21 cellular contexts compared by ENCODE assay signal in genomic region chr7:143272871-143273270, GRCh38. TPM values are rescaled to one million over a fixed set of nuclear protein-coding genes. Genes with fewer than 3 reads are reported as not detected.
DNase-seq lines count a peak whose midpoint lies in the region; ATAC-seq, FAIRE-seq and TF ChIP-seq lines count a peak whose summit lies in the region.
"Had no signal": no experiment of that assay in that cellular context is flagged by ENCODE, and none has a peak within 500 bp of the region (broad histone marks: within the 10 kb centered on the region; RNA-seq: fewer than 3 reads in every experiment).

No MANE protein-coding gene starts in this region.

- TF ChIP-seq RAD21 in K562 (CRISPR knock-in tag; conservative IDR thresholded peaks at IDR 0.05 in 1 of 2, IDR thresholded peaks at IDR 0.05 in 1 of 2): no peak

- TF ChIP-seq POLR2A in K562 (conservative IDR thresholded peaks at IDR 0.05): no peak

- H2BK5ac ChIP-seq in trophoblast cell (ENCODE audit: low read depth, low read length, poor library complexity): no peak overlapping the region

- intact Hi-C loops in activated naive CD4-positive, alpha-beta T cell treated with anti-CD3 and anti-CD28 coated beads for 36 hours (cut with micrococcal nuclease): no loop called here
- intact Hi-C loops in CD8-positive, alpha-beta T cell (cut with DNase I, micrococcal nuclease): no loop called here
- intact Hi-C loops in K562 (cut with micrococcal nuclease): no loop called here
- intact Hi-C loops in natural killer cell (cut with micrococcal nuclease): no loop called here

- CTCF ChIA-PET in activated naive CD4-positive, alpha-beta T cell treated with anti-CD3 and anti-CD28 coated beads for 36 hours (lab: Charles Lee): interaction anchor here (2.1 kb wide), 1 partner anchor 32 kb away, joined by 6 read pairs; no protein-coding TSS in a partner anchor
- CTCF ChIA-PET in CD8-positive, alpha-beta T cell (lab: Charles Lee): interaction anchor here (0.9 to 2.8 kb wide), 6 partner anchors 10 to 32 kb away, joined by 3 to 9 read pairs (median 4); partner anchors contain the start of gene GSTK1
- CTCF ChIA-PET in HEK293 (lab: Yijun Ruan, JAX): interaction anchor here (0.9 kb wide), 2 partner anchors 26 to 32 kb away, joined by 4 read pairs; no protein-coding TSS in a partner anchor
- CTCF ChIA-PET in K562 (lab: Yijun Ruan, JAX; ENCODE audit: low intra/inter-chr PET ratio): no interaction called here

- TF ChIP-seq EP300 in K562 (IDR thresholded peaks at IDR 0.05; ENCODE audit: low read length): no peak

- H3K27me3 Mint-ChIP-seq in activated naive CD4-positive, alpha-beta T cell treated with anti-CD3 and anti-CD28 coated beads for 36 hours (ENCODE audit: low read depth): no peaks in the 10 kb centered on the region
- no peaks in the 10 kb centered on the region for H3K27me3 Mint-ChIP-seq in CD8-positive, alpha-beta T cell (ENCODE audit: low read depth)
- H3K27me3 Mint-ChIP-seq in natural killer cell (ENCODE audit: low read depth in 2 of 2): no peaks in the 10 kb centered on the region
- H3K27me3 Mint-ChIP-seq: CD4-positive, alpha-beta memory T cell had no signal

- H3K4me3 ChIP-seq in CD8-positive, alpha-beta T cell (ENCODE audit: low read depth, low read length): no peak overlapping the region
- H3K4me3 ChIP-seq in HEK293 (ENCODE audit: low read depth, low read length): no peak overlapping the region
- no peak overlapping the region for H3K4me3 ChIP-seq in K562
- no peak overlapping the region for H3K4me3 ChIP-seq in trophoblast cell (ENCODE audit: low read depth, low read length)
- H3K4me3 ChIP-seq: HAP-1 had no signal

- H3K27ac ChIP-seq in CD8-positive, alpha-beta T cell (ENCODE audit: low read depth, low read length): no peak overlapping the region
- H3K27ac ChIP-seq in HEK293 (ENCODE audit: extremely low read depth, low read depth, low read length) (no peak overlapping the region), K562 (ENCODE audit: extremely low read depth, low read depth, low read length) (no peak overlapping the region), trophoblast cell (ENCODE audit: low read depth, low read length) (no peak overlapping the region)

- H3K36me3 ChIP-seq in CD8-positive, alpha-beta T cell (ENCODE audit: insufficient read depth, low read length): peaks cover 12% of the 10 kb centered on the region
- H3K36me3 ChIP-seq in HEK293 (ENCODE audit: control insufficient read depth in 2 of 2, insufficient read depth in 1 of 2, low read length in 2 of 2): peaks cover 0 to 24% of the 10 kb centered on the region in 2 experiments; a peak in 1 of 3 replicates
- peaks cover 23% of the 10 kb centered on the region; the same call in 2 of the 3 replicates for H3K36me3 ChIP-seq in K562 (ENCODE audit: control insufficient read depth, insufficient read depth, low read length)
- peaks cover 18% of the 10 kb centered on the region in 2 experiments for H3K36me3 ChIP-seq in trophoblast cell (ENCODE audit: control insufficient read depth in 1 of 2, insufficient read depth in 2 of 2, low read length in 2 of 2)

- peak overlapping the region; percentile 50 for H3K27ac Mint-ChIP-seq in activated naive CD4-positive, alpha-beta T cell treated with anti-CD3 and anti-CD28 coated beads for 36 hours
- H3K27ac Mint-ChIP-seq in CD8-positive, alpha-beta T cell: peak overlapping the region; percentile 32
- H3K27ac Mint-ChIP-seq in natural killer cell: no peak overlapping the region

- H3K23ac ChIP-seq in trophoblast cell (ENCODE audit: low read length): no peak overlapping the region

- no peaks in the 10 kb centered on the region for H3K79me1 ChIP-seq in trophoblast cell (ENCODE audit: low read length)

- H3K79me2 ChIP-seq in K562 (ENCODE audit: control insufficient read depth, insufficient read depth, low read length) (no peaks in the 10 kb centered on the region), trophoblast cell (ENCODE audit: control insufficient read depth, insufficient read depth, low read length, poor library complexity) (no peaks in the 10 kb centered on the region)

- H3K4me3 Mint-ChIP-seq in activated naive CD4-positive, alpha-beta T cell treated with anti-CD3 and anti-CD28 coated beads for 36 hours: no peak overlapping the region
- no peak overlapping the region for H3K4me3 Mint-ChIP-seq in CD8-positive, alpha-beta T cell
- H3K4me3 Mint-ChIP-seq in natural killer cell: no peak overlapping the region
- H3K4me3 Mint-ChIP-seq: CD4-positive, alpha-beta memory T cell had no signal

- no peak overlapping the region for H3K9ac ChIP-seq in K562 (ENCODE audit: insufficient read depth in 1 of 2, low read depth in 2 of 2, low read length in 2 of 2)
- H3K9ac ChIP-seq in trophoblast cell (ENCODE audit: low read length): no peak overlapping the region

- POLR2A ChIA-PET in CD8-positive, alpha-beta T cell (lab: Charles Lee): interaction anchor here (1.2 to 2.4 kb wide), 5 partner anchors 9 to 107 kb away, joined by 3 to 9 read pairs (median 5); partner anchors contain the start of genes CASP2 and GSTK1
- POLR2A ChIA-PET in HEK293 (lab: Yijun Ruan, JAX): interaction anchor here (1.3 to 1.5 kb wide), 2 partner anchors 10 to 15 kb away, joined by 3 to 5 read pairs; partner anchors contain the start of genes CASP2 and GSTK1
- POLR2A ChIA-PET in K562 (lab: Yijun Ruan, JAX): interaction anchor here (0.7 to 1.3 kb wide), 3 partner anchors 8 to 115 kb away, joined by 3 to 9 read pairs (median 4); partner anchors contain the start of gene GSTK1

- TF ChIP-seq CTCF in CD8-positive, alpha-beta T cell (IDR thresholded peaks at IDR 0.05): no peak
- TF ChIP-seq CTCF in HEK293 (tag by site-specific recombination; IDR thresholded peaks at IDR 0.05) (no peak), K562 (IDR thresholded peaks at IDR 0.05 in 2 of 3, conservative IDR thresholded peaks at IDR 0.05 in 1 of 3; ENCODE audit: insufficient read depth in 2 of 3, low read depth in 1 of 3, low read length in 3 of 3) (no peak), natural killer cell (IDR thresholded peaks at IDR 0.05) (no peak)

- no peak overlapping the region for H3K4ac ChIP-seq in trophoblast cell (ENCODE audit: low read depth, low read length)

- no peaks in the 10 kb centered on the region for H3K9me1 ChIP-seq in K562 (ENCODE audit: control insufficient read depth, insufficient read depth, low read length)

- no peak overlapping the region for H3K18ac ChIP-seq in trophoblast cell (ENCODE audit: low read length)

- H4K20me1 ChIP-seq in K562 (replicated peaks; ENCODE audit: control insufficient read depth, insufficient read depth, low read length): 0 out of 2 replicates have a peak, but pooled peaks cover 4% of the 10 kb centered on the region

- BruUV-seq in K562 (replicated peaks; lab: Mats Ljungman, UMichigan): no TSS peak

- H3K9me3 Mint-ChIP-seq in activated naive CD4-positive, alpha-beta T cell treated with anti-CD3 and anti-CD28 coated beads for 36 hours: no peaks in the 10 kb centered on the region
- no peaks in the 10 kb centered on the region for H3K9me3 Mint-ChIP-seq in CD8-positive, alpha-beta T cell
- no peaks in the 10 kb centered on the region for H3K9me3 Mint-ChIP-seq in natural killer cell
- H3K9me3 Mint-ChIP-seq: CD4-positive, alpha-beta memory T cell had no signal

- no peak overlapping the region for H3K14ac ChIP-seq in trophoblast cell (ENCODE audit: low read length)

- no peak overlapping the region for H2BK12ac ChIP-seq in trophoblast cell (ENCODE audit: low read length)

- in situ Hi-C loops in K562 (cut with MboI): no loop called here

- H3K4me1 Mint-ChIP-seq in activated naive CD4-positive, alpha-beta T cell treated with anti-CD3 and anti-CD28 coated beads for 36 hours (ENCODE audit: low read depth): peaks cover 31% of the 10 kb centered on the region
- H3K4me1 Mint-ChIP-seq in CD8-positive, alpha-beta T cell (ENCODE audit: low read depth): peaks cover 7% of the 10 kb centered on the region
- no peaks in the 10 kb centered on the region for H3K4me1 Mint-ChIP-seq in natural killer cell

- no peaks in the 10 kb centered on the region for H3K27me3 ChIP-seq in CD8-positive, alpha-beta T cell (ENCODE audit: insufficient read depth, low read length)
- no peaks in the 10 kb centered on the region for H3K27me3 ChIP-seq in K562 (ENCODE audit: control insufficient read depth in 2 of 2, insufficient read depth in 2 of 2, low read length in 2 of 2)
- H3K27me3 ChIP-seq in trophoblast cell (ENCODE audit: insufficient read depth, low read length): no peaks in the 10 kb centered on the region

- no peak overlapping the region for H2AFZ ChIP-seq in K562 (ENCODE audit: low read depth, low read length)
- no peak overlapping the region for H2AFZ ChIP-seq in trophoblast cell (ENCODE audit: insufficient read depth, low read length, poor library complexity)

- H4K8ac ChIP-seq in trophoblast cell (ENCODE audit: low read depth, low read length): no peak overlapping the region

- H4K12ac ChIP-seq in trophoblast cell (ENCODE audit: low read depth, low read length): no peak overlapping the region

- no peak overlapping the region for H2BK120ac ChIP-seq in trophoblast cell (ENCODE audit: insufficient read depth, low read length, poor library complexity)

- no peak for FAIRE-seq in K562 (lab: Jason Lieb, UNC)
- FAIRE-seq: G401.6, GM12892, H54 had no signal

- no peak overlapping the region for H2AK5ac ChIP-seq in trophoblast cell (ENCODE audit: low read length)

- H3K9me3 ChIP-seq in CD8-positive, alpha-beta T cell (ENCODE audit: low read length): no peaks in the 10 kb centered on the region
- H3K9me3 ChIP-seq in HEK293 (ENCODE audit: control insufficient read depth, insufficient read depth, low read depth, low read length): no peaks in the 10 kb centered on the region
- H3K9me3 ChIP-seq in K562 (replicated peaks; ENCODE audit: control insufficient read depth, insufficient read depth, low read depth, low read length): no peaks in the 10 kb centered on the region
- no peaks in the 10 kb centered on the region for H3K9me3 ChIP-seq in trophoblast cell (ENCODE audit: insufficient read depth, low read depth, low read length)
- H3K9me3 ChIP-seq: Caco-2, HAP-1 had no signal

- no peaks in the 10 kb centered on the region for H3K4me1 ChIP-seq in CD8-positive, alpha-beta T cell (ENCODE audit: insufficient read depth, low read length)
- H3K4me1 ChIP-seq in HEK293 (ENCODE audit: control insufficient read depth, insufficient read depth, low read length) (no peaks in the 10 kb centered on the region), K562 (replicated peaks in 1 of 2; ENCODE audit: control insufficient read depth in 2 of 2, insufficient read depth in 2 of 2, low read length in 2 of 2) (peaks cover 7 to 8% of the 10 kb centered on the region in 2 experiments; a peak in 3 of 5 replicates), trophoblast cell (ENCODE audit: control insufficient read depth in 1 of 2, insufficient read depth in 2 of 2, low read length in 2 of 2) (no peaks in the 10 kb centered on the region)
- H3K4me1 ChIP-seq: Caco-2, HAP-1 had no signal

- H3K36me3 Mint-ChIP-seq in activated naive CD4-positive, alpha-beta T cell treated with anti-CD3 and anti-CD28 coated beads for 36 hours (ENCODE audit: low read depth): peaks cover 17% of the 10 kb centered on the region
- H3K36me3 Mint-ChIP-seq in CD8-positive, alpha-beta T cell: peaks cover 25% of the 10 kb centered on the region
- H3K36me3 Mint-ChIP-seq in natural killer cell: no peaks in the 10 kb centered on the region

- H3K4me2 ChIP-seq in K562 (ENCODE audit: insufficient read depth, low read length) (no peak overlapping the region), trophoblast cell (ENCODE audit: low read length) (no peak overlapping the region)

- DNase-seq in activated naive CD4-positive, alpha-beta T cell treated with anti-CD3 and anti-CD28 coated beads for 36 hours: no peak
- DNase-seq in activated naive CD4-positive, alpha-beta T cell (lab: John Stamatoyannopoulos, UW): no peak
- DNase-seq in CD8-positive, alpha-beta T cell: no peak
- no peak for DNase-seq in K562 (ENCODE audit: extremely low read depth in 1 of 4, low spot score in 3 of 4)
- no peak for DNase-seq in NK-92 treated with Interleukin-12 subunit alpha and Interleukin-12 subunit beta, amount 100 ng/mL, for 24 hours (lab: John Stamatoyannopoulos, UW)
- no peak for DNase-seq in natural killer cell
- no peak for DNase-seq in trophoblast cell
- DNase-seq: C1 segment of cervical spinal cord; Caco-2; CD4-positive, alpha-beta memory T cell; DMS153; DND-41; GOT3 had no signal

- no peak for ATAC-seq in CD8-positive, alpha-beta T cell
- ATAC-seq in K562: no peak
- ATAC-seq in natural killer cell: no peak

- WGBS in K562 (ENCODE audit: insufficient coverage, low coverage, missing lambda C conversion rate): 57% methylated on average over 2 of the region's 2 CpGs
- WGBS in trophoblast cell (ENCODE audit: extremely low coverage, insufficient coverage, insufficient read length): no CpG with 5 or more reads among the region's 2 CpGs

- no peak overlapping the region for H4K91ac ChIP-seq in trophoblast cell (ENCODE audit: low read depth, low read length)

RNA-seq across cellular contexts. Expression of gene GSTK1, which starts 9.6 kb away (rescaled TPM):
- total RNA-seq in activated naive CD4-positive, alpha-beta T cell treated with anti-CD3 and anti-CD28 coated beads for 36 hours: 100 to 1,000 TPM; 186 to 187 TPM
- total RNA-seq in CD8-positive, alpha-beta T cell: 100 to 1,000 TPM; 200 to 208 TPM
- total RNA-seq in K562 (2011; cell fraction: chromatin; rRNA removed; ENCODE audit: low replicate concordance): 133 and 253 TPM in 2 replicates
- total RNA-seq in K562 (2011; cell fraction: nucleolus; rRNA removed): 236 and 238 TPM in 2 replicates
- 199 TPM in 2 replicates for total RNA-seq in K562 (2011; cell fraction: nucleoplasm; rRNA removed)
- total RNA-seq in K562 (2014; rRNA removed) (233 TPM in 2 replicates), K562 (2014; rRNA removed; fragmentation: Illumina TruSeq; extraction: Trizol) (126 and 155 TPM in 2 replicates), K562 (2015; rRNA removed; fragmentation: Illumina TruSeq; extraction: Trizol) (178 and 183 TPM in 2 replicates), K562 (2021) (169 and 186 TPM in 2 replicates), natural killer cell (100 to 1,000 TPM; 159 to 215 (median 181) TPM)
- polyA plus RNA-seq in K562 (2011; rRNA removed) (189 and 198 TPM in 2 replicates), K562 (2014; fragmentation: Illumina TruSeq; extraction: Trizol) (265 and 322 TPM in 2 replicates), K562 (2014; fragmentation: Nextera tagmentation; extraction: Ambion mirVana) (100 to 1,000 TPM; 392 to 441 TPM), K562 (2014; rRNA removed) (381 and 422 TPM in 2 replicates)
- polyA plus RNA-seq in K562 (2011; cell fraction: cytosol; rRNA removed): 214 and 232 TPM in 2 replicates
- 383 and 452 TPM in 2 replicates for polyA plus RNA-seq in K562 (2011; cell fraction: nucleus; rRNA removed)
- 231 and 267 TPM in 2 replicates for polyA plus RNA-seq in K562 (2012)
- polyA minus RNA-seq in K562 (2011; rRNA and poly(A)+ RNA removed): 86.7 and 96.7 TPM in 2 replicates
- 67.2 and 68.9 TPM in 2 replicates for polyA minus RNA-seq in K562 (2011; cell fraction: cytosol; rRNA and poly(A)+ RNA removed)
- 53.6 and 82.6 TPM in 2 replicates for polyA minus RNA-seq in K562 (2011; cell fraction: nucleus; rRNA and poly(A)+ RNA removed)
- polyA plus RNA-seq in trophoblast cell (2013): 130 and 132 TPM in 2 replicates

RNA-seq across cellular contexts. Expression of gene TMEM139, which starts 11.9 kb away (rescaled TPM):
- total RNA-seq in activated naive CD4-positive, alpha-beta T cell treated with anti-CD3 and anti-CD28 coated beads for 36 hours: under 1 TPM; 0.64 to 0.74 TPM
- total RNA-seq in CD8-positive, alpha-beta T cell: under 1 TPM in 1 of 2 experiments, not detected in 1; 0.24 TPM
- total RNA-seq in K562 (2011; cell fraction: chromatin; rRNA removed; ENCODE audit: low replicate concordance): 0.39 and 0.83 TPM in 2 replicates
- total RNA-seq in K562 (2011; cell fraction: nucleolus; rRNA removed): 0.33 and 1.1 TPM in 2 replicates
- 0.99 and 1.8 TPM in 2 replicates for total RNA-seq in K562 (2011; cell fraction: nucleoplasm; rRNA removed)
- total RNA-seq in K562 (2014; rRNA removed) (0.27 and 0.78 TPM in 2 replicates), K562 (2014; rRNA removed; fragmentation: Illumina TruSeq; extraction: Trizol) (0.87 and 1.1 TPM in 2 replicates), K562 (2015; rRNA removed; fragmentation: Illumina TruSeq; extraction: Trizol) (0.29 and 0.75 TPM in 2 replicates), K562 (2021) (0.81 and 1.5 TPM in 2 replicates), natural killer cell (not detected)
- polyA plus RNA-seq in K562 (2011; rRNA removed) (0.20 and 0.31 TPM in 2 replicates), K562 (2014; fragmentation: Illumina TruSeq; extraction: Trizol) (1.2 and 1.8 TPM in 2 replicates), K562 (2014; fragmentation: Nextera tagmentation; extraction: Ambion mirVana) (1 to 10 TPM in 1 of 2 experiments, under 1 TPM in 1; 0.79 to 1.1 TPM), K562 (2014; rRNA removed) (0.44 and 2.0 TPM in 2 replicates)
- polyA plus RNA-seq in K562 (2011; cell fraction: cytosol; rRNA removed): 0.09 and 0.16 TPM in 2 replicates
- polyA plus RNA-seq in K562 (2011; cell fraction: nucleus; rRNA removed): 0.48 and 0.53 TPM in 2 replicates
- polyA plus RNA-seq in K562 (2012): 0.91 and 1.2 TPM in 2 replicates
- 0.11 and 0.15 TPM in 2 replicates for polyA minus RNA-seq in K562 (2011; rRNA and poly(A)+ RNA removed)
- polyA minus RNA-seq in K562 (2011; cell fraction: cytosol; rRNA and poly(A)+ RNA removed): not detected in 2 replicates
- 0.13 and 0.56 TPM in 2 replicates for polyA minus RNA-seq in K562 (2011; cell fraction: nucleus; rRNA and poly(A)+ RNA removed)
- polyA plus RNA-seq in trophoblast cell (2013): 1.1 and 1.4 TPM in 2 replicates
- total RNA-seq: A673 had no signal

RNA-seq across cellular contexts. Expression of gene CASP2, which starts 15.3 kb away (rescaled TPM):
- 100 to 1,000 TPM; 116 to 124 TPM for total RNA-seq in activated naive CD4-positive, alpha-beta T cell treated with anti-CD3 and anti-CD28 coated beads for 36 hours
- 10 to 100 TPM; 16.0 to 19.1 TPM for total RNA-seq in CD8-positive, alpha-beta T cell
- total RNA-seq in K562 (2011; cell fraction: chromatin; rRNA removed; ENCODE audit: low replicate concordance): 125 and 133 TPM in 2 replicates
- total RNA-seq in K562 (2011; cell fraction: nucleolus; rRNA removed): 50.5 and 53.8 TPM in 2 replicates
- total RNA-seq in K562 (2011; cell fraction: nucleoplasm; rRNA removed): 91.9 and 132 TPM in 2 replicates
- 21.7 and 29.5 TPM in 2 replicates for total RNA-seq in K562 (2014; rRNA removed)
- total RNA-seq in K562 (2014; rRNA removed; fragmentation: Illumina TruSeq; extraction: Trizol): 22.7 and 23.0 TPM in 2 replicates
- total RNA-seq in K562 (2015; rRNA removed; fragmentation: Illumina TruSeq; extraction: Trizol): 24.1 and 25.8 TPM in 2 replicates
- total RNA-seq in K562 (2021): 64.8 and 64.9 TPM in 2 replicates
- 29.9 and 43.5 TPM in 2 replicates for polyA plus RNA-seq in K562 (2011; rRNA removed)
- 26.0 and 41.6 TPM in 2 replicates for polyA plus RNA-seq in K562 (2011; cell fraction: cytosol; rRNA removed)
- 72.1 and 80.4 TPM in 2 replicates for polyA plus RNA-seq in K562 (2011; cell fraction: nucleus; rRNA removed)
- 20.6 and 22.6 TPM in 2 replicates for polyA plus RNA-seq in K562 (2012)
- polyA plus RNA-seq in K562 (2014; fragmentation: Illumina TruSeq; extraction: Trizol): 36.7 and 44.5 TPM in 2 replicates
- polyA plus RNA-seq in K562 (2014; fragmentation: Nextera tagmentation; extraction: Ambion mirVana): 10 to 100 TPM; 20.6 to 22.3 TPM
- 18.8 and 22.2 TPM in 2 replicates for polyA plus RNA-seq in K562 (2014; rRNA removed)
- polyA minus RNA-seq in K562 (2011; rRNA and poly(A)+ RNA removed): 99.3 and 105 TPM in 2 replicates
- 63.1 and 80.5 TPM in 2 replicates for polyA minus RNA-seq in K562 (2011; cell fraction: cytosol; rRNA and poly(A)+ RNA removed)
- polyA minus RNA-seq in K562 (2011; cell fraction: nucleus; rRNA and poly(A)+ RNA removed): 38.5 and 59.5 TPM in 2 replicates
- total RNA-seq in natural killer cell: 10 to 100 TPM; 36.7 to 60.5 (median 54.7) TPM
- polyA plus RNA-seq in trophoblast cell (2013): 23.1 and 23.8 TPM in 2 replicates

RNA-seq across cellular contexts. Expression of gene CLCN1, which starts 43.0 kb away (rescaled TPM):
- not detected for total RNA-seq in activated naive CD4-positive, alpha-beta T cell treated with anti-CD3 and anti-CD28 coated beads for 36 hours
- not detected for total RNA-seq in CD8-positive, alpha-beta T cell
- not detected in 2 replicates for total RNA-seq in K562 (2011; cell fraction: chromatin; rRNA removed; ENCODE audit: low replicate concordance)
- total RNA-seq in K562 (2011; cell fraction: nucleolus; rRNA removed): not detected in 2 replicates
- not detected in 2 replicates for total RNA-seq in K562 (2011; cell fraction: nucleoplasm; rRNA removed)
- not detected in 2 replicates for total RNA-seq in K562 (2014; rRNA removed)
- total RNA-seq in K562 (2014; rRNA removed; fragmentation: Illumina TruSeq; extraction: Trizol): 0.11 TPM in 1 of 2 replicates, not detected in the other
- total RNA-seq in K562 (2015; rRNA removed; fragmentation: Illumina TruSeq; extraction: Trizol): 0.04 TPM in 1 of 2 replicates, not detected in the other
- not detected in 2 replicates for total RNA-seq in K562 (2021)
- polyA plus RNA-seq in K562 (2011; rRNA removed): 0.04 TPM in 1 of 2 replicates, not detected in the other
- polyA plus RNA-seq in K562 (2011; cell fraction: cytosol; rRNA removed): 0.24 TPM in 1 of 2 replicates, not detected in the other
- polyA plus RNA-seq in K562 (2011; cell fraction: nucleus; rRNA removed): not detected in 2 replicates
- polyA plus RNA-seq in K562 (2012): 0.04 and 0.32 TPM in 2 replicates
- polyA plus RNA-seq in K562 (2014; fragmentation: Illumina TruSeq; extraction: Trizol): not detected in 2 replicates
- polyA plus RNA-seq in K562 (2014; fragmentation: Nextera tagmentation; extraction: Ambion mirVana): under 1 TPM in 1 of 2 experiments, not detected in 1; 0.07 TPM
- 0.01 and 0.09 TPM in 2 replicates for polyA plus RNA-seq in K562 (2014; rRNA removed)
- not detected in 2 replicates for polyA minus RNA-seq in K562 (2011; rRNA and poly(A)+ RNA removed)
- polyA minus RNA-seq in K562 (2011; cell fraction: cytosol; rRNA and poly(A)+ RNA removed): not detected in 2 replicates
- 0.13 TPM in 1 of 2 replicates, not detected in the other for polyA minus RNA-seq in K562 (2011; cell fraction: nucleus; rRNA and poly(A)+ RNA removed)
- total RNA-seq in natural killer cell: under 1 TPM in 2 of 3 donors, not detected in 1; 0.16 to 0.19 TPM
- 0.03 TPM in 2 replicates for polyA plus RNA-seq in trophoblast cell (2013)
- total RNA-seq: A172; A673; CD4-positive, alpha-beta memory T cell had no signal
- polyA plus RNA-seq: BJ had no signal

RNA-seq across cellular contexts. Expression of gene TAS2R40, which starts 51.0 kb away (rescaled TPM):
- not detected for total RNA-seq in activated naive CD4-positive, alpha-beta T cell treated with anti-CD3 and anti-CD28 coated beads for 36 hours
- total RNA-seq in CD8-positive, alpha-beta T cell: not detected
- not detected in 2 replicates for total RNA-seq in K562 (2011; cell fraction: chromatin; rRNA removed; ENCODE audit: low replicate concordance)
- total RNA-seq in K562 (2011; cell fraction: nucleolus; rRNA removed): not detected in 2 replicates
- total RNA-seq in K562 (2011; cell fraction: nucleoplasm; rRNA removed): not detected in 2 replicates
- total RNA-seq in K562 (2014; rRNA removed) (not detected in 2 replicates), K562 (2014; rRNA removed; fragmentation: Illumina TruSeq; extraction: Trizol) (not detected in 2 replicates), K562 (2015; rRNA removed; fragmentation: Illumina TruSeq; extraction: Trizol) (not detected in 2 replicates), K562 (2021) (not detected in 2 replicates), natural killer cell (not detected)
- polyA plus RNA-seq in K562 (2011; rRNA removed) (not detected in 2 replicates), K562 (2014; fragmentation: Illumina TruSeq; extraction: Trizol) (not detected in 2 replicates), K562 (2014; fragmentation: Nextera tagmentation; extraction: Ambion mirVana) (not detected), K562 (2014; rRNA removed) (not detected in 2 replicates)
- polyA plus RNA-seq in K562 (2011; cell fraction: cytosol; rRNA removed): not detected in 2 replicates
- not detected in 2 replicates for polyA plus RNA-seq in K562 (2011; cell fraction: nucleus; rRNA removed)
- polyA plus RNA-seq in K562 (2012): not detected in 2 replicates
- not detected in 2 replicates for polyA minus RNA-seq in K562 (2011; rRNA and poly(A)+ RNA removed)
- not detected in 2 replicates for polyA minus RNA-seq in K562 (2011; cell fraction: cytosol; rRNA and poly(A)+ RNA removed)
- not detected in 2 replicates for polyA minus RNA-seq in K562 (2011; cell fraction: nucleus; rRNA and poly(A)+ RNA removed)
- not detected in 2 replicates for polyA plus RNA-seq in trophoblast cell (2013)
- total RNA-seq: A172; A673; Caco-2; CD4-positive, alpha-beta memory T cell had no signal
- polyA plus RNA-seq: BJ; CD4-positive, alpha-beta memory T cell had no signal

Comparison
In these comparisons a context has a peak if more than half of its experiments do, and no peak if none do; other contexts are left out.
1. H3K27ac Mint-ChIP-seq: peak in activated naive CD4-positive, alpha-beta T cell treated with anti-CD3 and anti-CD28 coated beads for 36 hours (single experiment) and CD8-positive, alpha-beta T cell (single experiment); none in natural killer cell (0 of 2).